In genomic region chr10:126576336-126576735, GRCh38 we compare ENCODE assay signal across 19 cellular contexts.
"Had no signal": no experiment of that assay in that cellular context is flagged by ENCODE, and none has a peak within 500 bp of the region (broad histone marks: within the 10 kb centered on the region; RNA-seq: fewer than 3 reads in every experiment).

No MANE protein-coding gene starts in this region.

- H3K9me3 ChIP-seq: mucosa of descending colon, prostate gland had no signal

- H3K4me3 ChIP-seq: heart right ventricle, mucosa of descending colon, prostate gland, right lobe of liver had no signal

- H3K4me1 Mint-ChIP-seq: naive thymus-derived CD8-positive, alpha-beta T cell had no signal

- H3K36me3 Mint-ChIP-seq: activated naive CD8-positive, alpha-beta T cell; naive thymus-derived CD8-positive, alpha-beta T cell had no signal

- H3K27ac ChIP-seq: heart right ventricle, prostate gland, right lobe of liver had no signal

- H3K4me1 ChIP-seq: heart right ventricle, prostate gland, right lobe of liver had no signal

- H3K36me3 ChIP-seq: heart right ventricle, prostate gland, right lobe of liver had no signal

- H3K27me3 ChIP-seq: right lobe of liver had no signal

- H3K4me3 Mint-ChIP-seq: activated naive CD8-positive, alpha-beta T cell; naive thymus-derived CD8-positive, alpha-beta T cell had no signal

- H3K27ac Mint-ChIP-seq: activated naive CD8-positive, alpha-beta T cell; naive thymus-derived CD8-positive, alpha-beta T cell had no signal

- DNase-seq: activated CD4-positive, alpha-beta T cell treated with anti-CD3 and anti-CD28 coated beads, Interleukin-2, amount 50 U/mL, for 4 hours; activated CD4-positive, CD25-positive, alpha-beta regulatory T cell treated with anti-CD3 and anti-CD28 coated beads, Interleukin-2, amount 50 U/mL, for 72 hours; activated effector memory CD4-positive, alpha-beta T cell treated with Interleukin-2 at 50 U/mL for 16 hours; activated T-cell treated with anti-CD3 and anti-CD28 coated beads, Interleukin-2, amount 50 U/mL, for 1 hour; central memory CD4-positive, alpha-beta T cell; foreskin melanocyte; heart right ventricle; islet precursor cell; mammary epithelial cell; mucosa of descending colon; naive thymus-derived CD8-positive, alpha-beta T cell; occipital lobe; right lobe of liver; stimulated activated CD4-positive, alpha-beta T cell treated with anti-CD3 and anti-CD28 coated beads, Interleukin-2, amount 100 ng/mL, for 24 hours; stimulated activated naive CD4-positive, alpha-beta T cell; substantia nigra; trophoblast cell had no signal
